In genomic region chr13:110307697-110308376, GRCh38 we compare ENCODE assay signal across 10 cellular contexts. TPM values are rescaled to one million over a fixed set of nuclear protein-coding genes. Genes with fewer than 3 reads are reported as not detected.
DNase-seq lines count a peak whose midpoint lies in the region; ATAC-seq and TF ChIP-seq lines count a peak whose summit lies in the region.
"Had no signal": no experiment of that assay in that cellular context is flagged by ENCODE, and none has a peak within 500 bp of the region (broad histone marks: within the 10 kb centered on the region; RNA-seq: fewer than 3 reads in every experiment).

No MANE protein-coding gene starts in this region.

- peak overlapping the region; percentile 85 for H3K4me3 ChIP-seq in ovary
- H3K4me3 ChIP-seq: GM12878 had no signal

- no peaks in the 10 kb centered on the region for H3K36me3 ChIP-seq in ovary

- no peak for TF ChIP-seq CTCF in foreskin keratinocyte (conservative IDR thresholded peaks at IDR 0.05)
- no peak for TF ChIP-seq CTCF in ovary (IDR thresholded peaks at IDR 0.05)

- no peaks in the 10 kb centered on the region for H3K9me3 ChIP-seq in ovary

- peak; percentile 71 for DNase-seq in DMS79 treated with DMSO at 0.1 percent for 48 hours (lab: John Stamatoyannopoulos, UW)
- peak; percentile 27 for DNase-seq in SK-N-DZ (ENCODE audit: low spot score)
- DNase-seq in foreskin keratinocyte: peak in 1 of 2 donors; percentile 60
- DNase-seq in ovary: peak; percentile 48 to 70 (median 60)
- no peak for DNase-seq in SHP77 (lab: John Stamatoyannopoulos, UW)
- no peak for DNase-seq in SW 1271 (lab: John Stamatoyannopoulos, UW)
- no peak for DNase-seq in HUDEP-2 (lab: John Stamatoyannopoulos, UW; ENCODE audit: unreplicated experiment in 76 of 76)

- 0 to 2% (median 1%) methylated on average over 34 to 59 of the region's 59 CpGs for WGBS in ovary, 3 donors

- TF ChIP-seq EP300 in ovary (IDR thresholded peaks at IDR 0.05): no peak

- ATAC-seq in foreskin keratinocyte (peak; percentile 2), GM21367 (IDR thresholded peaks at IDR 0.05; ENCODE audit: unreplicated experiment) (no peak)
- ATAC-seq: GM12878 had no signal

- intact Hi-C loops in ovary (cut with DNase I): loop anchor here (5.0 to 10.0 kb wide), 6 partner anchors 53 to 107 kb away; no protein-coding TSS in a partner anchor

- no peaks in the 10 kb centered on the region for H3K27me3 ChIP-seq in foreskin keratinocyte
- no peaks in the 10 kb centered on the region for H3K27me3 ChIP-seq in ovary

- H3K4me1 ChIP-seq in foreskin keratinocyte (peaks cover 10% of the 10 kb centered on the region), ovary (ENCODE audit: insufficient read depth) (peaks cover 28% of the 10 kb centered on the region)

- peak overlapping the region; percentile 68 for H3K27ac ChIP-seq in foreskin keratinocyte
- H3K27ac ChIP-seq in ovary: peak overlapping the region; percentile 87 to 93
- H3K27ac ChIP-seq: KMS-11 had no signal

- no peak for TF ChIP-seq POLR2A in ovary (IDR thresholded peaks at IDR 0.05)

RNA-seq across cellular contexts. Expression of gene COL4A2, which starts 0.8 kb away (rescaled TPM):
- polyA plus RNA-seq in SK-N-DZ (2014; cell fraction: cytosol; rRNA removed): 65.4 and 81.9 TPM in 2 replicates
- polyA plus RNA-seq in SK-N-DZ (2014; cell fraction: nucleus; rRNA removed): 108 and 116 TPM in 2 replicates
- total RNA-seq in foreskin keratinocyte: 126 and 178 TPM in 2 replicates
- polyA plus RNA-seq in foreskin keratinocyte: 93.6 and 135 TPM in 2 replicates
- 100 to 1,000 TPM in 5 of 7 donors, 10 to 100 TPM in 2; 59.5 to 171 (median 120) TPM for total RNA-seq in ovary
- polyA plus RNA-seq in ovary: 100 to 1,000 TPM; 136 to 164 TPM

RNA-seq across cellular contexts. Expression of gene COL4A1, which starts 0.9 kb away (rescaled TPM):
- 47.5 and 48.2 TPM in 2 replicates for polyA plus RNA-seq in SK-N-DZ (2014; cell fraction: cytosol; rRNA removed)
- polyA plus RNA-seq in SK-N-DZ (2014; cell fraction: nucleus; rRNA removed): 44.8 and 49.1 TPM in 2 replicates
- total RNA-seq in foreskin keratinocyte: 46.0 and 80.9 TPM in 2 replicates
- 23.6 and 36.1 TPM in 2 replicates for polyA plus RNA-seq in foreskin keratinocyte
- total RNA-seq in ovary: 100 to 1,000 TPM in 3 of 7 donors, 10 to 100 TPM in 4; 42.3 to 106 (median 73.2) TPM
- 100 to 1,000 TPM in 1 of 2 donors, 10 to 100 TPM in 1; 87.5 to 421 TPM for polyA plus RNA-seq in ovary

Comparison
In these comparisons a context has a peak if more than half of its experiments do, and no peak if none do; other contexts are left out.
1. DNase-seq: peak in DMS79 treated with DMSO at 0.1 percent for 48 hours (single experiment), SK-N-DZ (single experiment) and ovary (5 of 5); none in SHP77 (0 of 2), SW 1271 (0 of 2) and HUDEP-2 (0 of 76).